ENCODE assay signal across 17 cellular contexts in genomic region chr11:382081-382643, GRCh38. TPM values are rescaled to one million over a fixed set of nuclear protein-coding genes. Genes with fewer than 3 reads are reported as not detected.
A peak's percentile ranks its signal among the peaks of the same experiment; 100 is the strongest.
DNase-seq lines count a peak whose midpoint lies in the region; ATAC-seq and TF ChIP-seq lines count a peak whose summit lies in the region.
"Had no signal": no experiment of that assay in that cellular context is flagged by ENCODE, and none has a peak within 500 bp of the region (broad histone marks: within the 10 kb centered on the region; RNA-seq: fewer than 3 reads in every experiment).

No MANE protein-coding gene starts in this region.

- 0 out of 22 replicates have a peak, but pooled peaks cover 0 to 4% (median 0%) of the 10 kb centered on the region in 11 experiments for H3K27me3 ChIP-seq in BLaER1 treated with 17β-estradiol and CSF1 and Interleukin-3, amounts not matched to agents 10 nM and 100 nM
- no peaks in the 10 kb centered on the region for H3K27me3 ChIP-seq in A673 (replicated peaks; ENCODE audit: insufficient read depth, low read depth, low read length, poor library complexity)

- H3K36me3 ChIP-seq in BLaER1 treated with 17β-estradiol and CSF1 and Interleukin-3, amounts not matched to agents 10 nM and 100 nM = peaks cover 0 to 10% (median 0%) of the 10 kb centered on the region in 11 experiments; a peak in 5 of 22 replicates
- no peaks in the 10 kb centered on the region for H3K36me3 ChIP-seq in A673 (ENCODE audit: insufficient read depth, low read length, poor library complexity, severe bottlenecking)

- peaks cover 3% of the 10 kb centered on the region for H3K4me1 Mint-ChIP-seq in activated CD8-positive, alpha-beta T cell treated with anti-CD3 and anti-CD28 coated beads for 36 hours (ENCODE audit: low read depth)
- no peaks in the 10 kb centered on the region for H3K4me1 Mint-ChIP-seq in mesothelial cell of epicardium
- no peaks in the 10 kb centered on the region for H3K4me1 Mint-ChIP-seq in MCF 10A (ENCODE audit: insufficient read depth, unreplicated experiment)
- H3K4me1 Mint-ChIP-seq in activated CD4-positive, alpha-beta T cell treated with anti-CD3 and anti-CD28 coated beads for 36 hours = no peaks in the 10 kb centered on the region

- H3K4me2 ChIP-seq in BLaER1 treated with 17β-estradiol and CSF1 and Interleukin-3, amounts not matched to agents 10 nM and 100 nM = peak overlapping the region in 10 of 11 experiments; percentile 39 to 90 (median 84); a peak in 21 of 22 replicates

- H3K27me3 Mint-ChIP-seq in activated CD8-positive, alpha-beta T cell treated with anti-CD3 and anti-CD28 coated beads for 36 hours = peaks cover 2% of the 10 kb centered on the region
- H3K27me3 Mint-ChIP-seq in mesothelial cell of epicardium (ENCODE audit: low read depth) (no peaks in the 10 kb centered on the region), MCF 10A (ENCODE audit: insufficient read depth, unreplicated experiment) (no peaks in the 10 kb centered on the region)
- H3K27me3 Mint-ChIP-seq in activated CD4-positive, alpha-beta T cell treated with anti-CD3 and anti-CD28 coated beads for 36 hours = peaks cover 5% of the 10 kb centered on the region

- intact Hi-C loops in activated CD8-positive, alpha-beta T cell treated with anti-CD3 and anti-CD28 coated beads for 36 hours (cut with micrococcal nuclease) = no loop called here
- intact Hi-C loops in MCF 10A (cut with micrococcal nuclease) (no loop called here), A673 (cut with micrococcal nuclease; ENCODE audit: unreplicated experiment) (no loop called here)
- intact Hi-C loops in activated CD4-positive, alpha-beta T cell treated with anti-CD3 and anti-CD28 coated beads for 36 hours (cut with DNase I, micrococcal nuclease) = no loop called here

- peak; percentile 51 for ATAC-seq in activated CD8-positive, alpha-beta T cell treated with anti-CD3 and anti-CD28 coated beads for 36 hours
- no peak for ATAC-seq in activated CD4-positive, alpha-beta T cell treated with anti-CD3 and anti-CD28 coated beads for 36 hours
- ATAC-seq: PC-3 had no signal

- H3K9me3 ChIP-seq in BLaER1 treated with 17β-estradiol and CSF1 and Interleukin-3, amounts not matched to agents 10 nM and 100 nM (replicated peaks in 1 of 11) = peaks cover 17 to 49% (median 24%) of the 10 kb centered on the region in 11 experiments
- peaks cover 6% of the 10 kb centered on the region for H3K9me3 ChIP-seq in A673 (ENCODE audit: low read depth, low read length, poor library complexity, severe bottlenecking)

- H3K27ac ChIP-seq in BLaER1 treated with 17β-estradiol and CSF1 and Interleukin-3, amounts not matched to agents 10 nM and 100 nM = peak overlapping the region in 8 of 11 experiments; percentile 43 to 76 (median 65); a peak in 14 of 22 replicates
- no peak overlapping the region for H3K27ac ChIP-seq in A673 (ENCODE audit: low read depth, low read length, poor library complexity, severe bottlenecking)

- H3K9me3 Mint-ChIP-seq in activated CD8-positive, alpha-beta T cell treated with anti-CD3 and anti-CD28 coated beads for 36 hours = peaks cover 6% of the 10 kb centered on the region
- H3K9me3 Mint-ChIP-seq in mesothelial cell of epicardium (peaks cover 6% of the 10 kb centered on the region), MCF 10A (ENCODE audit: unreplicated experiment) (no peaks in the 10 kb centered on the region)
- H3K9me3 Mint-ChIP-seq in activated CD4-positive, alpha-beta T cell treated with anti-CD3 and anti-CD28 coated beads for 36 hours (ENCODE audit: low read depth) = peaks cover 4% of the 10 kb centered on the region

- CTCF ChIA-PET in activated CD8-positive, alpha-beta T cell treated with anti-CD3 and anti-CD28 coated beads for 36 hours (lab: Charles Lee) = no interaction called here
- CTCF ChIA-PET in MCF 10A (lab: Yijun Ruan, JAX) = interaction anchor here (1.3 kb wide), 1 partner anchor 66 kb away, joined by 4 read pairs; no protein-coding TSS in a partner anchor
- CTCF ChIA-PET in A673 (lab: Charles Lee) = interaction anchor here (0.7 kb wide), 1 partner anchor 131 kb away, joined by 4 read pairs; no protein-coding TSS in a partner anchor
- CTCF ChIA-PET in activated CD4-positive, alpha-beta T cell treated with anti-CD3 and anti-CD28 coated beads for 36 hours (lab: Charles Lee) = interaction anchor here (0.6 to 0.7 kb wide), 2 partner anchors 131 to 136 kb away, joined by 3 read pairs; no protein-coding TSS in a partner anchor

- BruUV-seq in MCF 10A (replicated peaks; lab: Mats Ljungman, UMichigan) (no TSS peak), A673 (replicated peaks; lab: Mats Ljungman, UMichigan) (no TSS peak)

- DNase-seq in activated CD8-positive, alpha-beta T cell treated with anti-CD3 and anti-CD28 coated beads for 36 hours = no peak
- no peak for DNase-seq in mesothelial cell of epicardium (ENCODE audit: low spot score in 2 of 2, unreplicated experiment in 2 of 2)
- no peak for DNase-seq in MCF 10A (ENCODE audit: unreplicated experiment)
- DNase-seq in GDM1 (lab: John Stamatoyannopoulos, UW) = no peak
- no peak for DNase-seq in A673 (ENCODE audit: low spot score)
- no peak for DNase-seq in activated CD4-positive, alpha-beta T cell treated with anti-CD3 and anti-CD28 coated beads for 36 hours
- DNase-seq: ACHN; CD8-positive, alpha-beta memory T cell; DMS 273 treated with DMSO at 0.1 percent for 48 hours; Karpas-422; NCI-H1417 treated with DMSO at 0.1 percent for 48 hours; NCI-H2081; NCI-H526; NK-92 treated with Interleukin-12 subunit alpha and Interleukin-12 subunit beta, amount 100 ng/mL, for 24 hours; PC-3 had no signal

- no peaks in the 10 kb centered on the region for H4K20me1 ChIP-seq in BLaER1 treated with 17β-estradiol and CSF1 and Interleukin-3, amounts not matched to agents 10 nM and 100 nM

- no peak overlapping the region for H3K4me3 Mint-ChIP-seq in activated CD8-positive, alpha-beta T cell treated with anti-CD3 and anti-CD28 coated beads for 36 hours
- no peak overlapping the region for H3K4me3 Mint-ChIP-seq in mesothelial cell of epicardium
- H3K4me3 Mint-ChIP-seq in MCF 10A (ENCODE audit: unreplicated experiment) = no peak overlapping the region
- H3K4me3 Mint-ChIP-seq in activated CD4-positive, alpha-beta T cell treated with anti-CD3 and anti-CD28 coated beads for 36 hours = no peak overlapping the region
- H3K4me3 Mint-ChIP-seq: CD8-positive, alpha-beta memory T cell had no signal

- TF ChIP-seq CTCF in GM12872 (IDR thresholded peaks at IDR 0.05; ENCODE audit: insufficient read depth, low read depth, low read length) (0 out of 3 replicates have a peak, but pooled peaks have one; percentile 16), mesothelial cell of epicardium (IDR thresholded peaks at IDR 0.05; ENCODE audit: unreplicated experiment) (no peak), MCF 10A (IDR thresholded peaks at IDR 0.05; ENCODE audit: unreplicated experiment) (no peak), A673 (conservative IDR thresholded peaks at IDR 0.05; ENCODE audit: low read depth, low read length) (no peak)
- TF ChIP-seq CTCF in activated CD8-positive, alpha-beta T cell treated with anti-CD3 and anti-CD28 coated beads for 36 hours (IDR thresholded peaks at IDR 0.05) = no peak

- POLR2A ChIA-PET in activated CD8-positive, alpha-beta T cell treated with anti-CD3 and anti-CD28 coated beads for 36 hours (lab: Charles Lee) = no interaction called here
- POLR2A ChIA-PET in MCF 10A (lab: Yijun Ruan, JAX) (no interaction called here), A673 (lab: Charles Lee; ENCODE audit: low non-redundant PET) (no interaction called here)
- POLR2A ChIA-PET in activated CD4-positive, alpha-beta T cell treated with anti-CD3 and anti-CD28 coated beads for 36 hours (lab: Charles Lee) = no interaction called here

- no peak overlapping the region for H3K27ac Mint-ChIP-seq in activated CD8-positive, alpha-beta T cell treated with anti-CD3 and anti-CD28 coated beads for 36 hours
- peak overlapping the region; percentile 6 for H3K27ac Mint-ChIP-seq in mesothelial cell of epicardium
- no peak overlapping the region for H3K27ac Mint-ChIP-seq in MCF 10A (ENCODE audit: low read depth, unreplicated experiment)
- no peak overlapping the region for H3K27ac Mint-ChIP-seq in activated CD4-positive, alpha-beta T cell treated with anti-CD3 and anti-CD28 coated beads for 36 hours

- peaks cover 4 to 39% (median 30%) of the 10 kb centered on the region in 10 experiments; a peak in 18 of 20 replicates for H3K4me1 ChIP-seq in BLaER1 treated with 17β-estradiol and CSF1 and Interleukin-3, amounts not matched to agents 10 nM and 100 nM
- no peaks in the 10 kb centered on the region for H3K4me1 ChIP-seq in A673 (ENCODE audit: insufficient read depth, low read length, poor library complexity, severe bottlenecking)

- H3K9ac ChIP-seq in BLaER1 treated with 17β-estradiol and CSF1 and Interleukin-3, amounts not matched to agents 10 nM and 100 nM = peak overlapping the region in 10 of 11 experiments; percentile 36 to 76 (median 53); a peak in 14 of 22 replicates

- H3K4me3 ChIP-seq in BLaER1 treated with 17β-estradiol and CSF1 and Interleukin-3, amounts not matched to agents 10 nM and 100 nM = peak overlapping the region in 2 of 10 experiments; percentile 35 to 36; a peak in 3 of 20 replicates
- no peak overlapping the region for H3K4me3 ChIP-seq in A673 (ENCODE audit: low read depth, low read length, poor library complexity, severe bottlenecking)

- H3K36me3 Mint-ChIP-seq in activated CD8-positive, alpha-beta T cell treated with anti-CD3 and anti-CD28 coated beads for 36 hours (ENCODE audit: low read depth) = no peaks in the 10 kb centered on the region
- peaks cover 30% of the 10 kb centered on the region for H3K36me3 Mint-ChIP-seq in mesothelial cell of epicardium
- H3K36me3 Mint-ChIP-seq in MCF 10A (ENCODE audit: insufficient read depth, unreplicated experiment) = peaks cover 34% of the 10 kb centered on the region
- peaks cover 3% of the 10 kb centered on the region for H3K36me3 Mint-ChIP-seq in activated CD4-positive, alpha-beta T cell treated with anti-CD3 and anti-CD28 coated beads for 36 hours (ENCODE audit: low read depth)

RNA-seq across cellular contexts. Expression of gene PKP3, which starts 11.8 kb away (rescaled TPM):
- total RNA-seq in activated CD8-positive, alpha-beta T cell treated with anti-CD3 and anti-CD28 coated beads for 36 hours = under 1 TPM in 1 of 2 experiments, not detected in 1; 0.18 TPM
- total RNA-seq in mesothelial cell of epicardium (57.5 to 65.7 TPM (median 58.8 TPM) in 3 replicates), MCF 10A (2022) (129 and 177 TPM in 2 replicates), A673 (2021) (not detected in 2 replicates)
- total RNA-seq in activated CD4-positive, alpha-beta T cell treated with anti-CD3 and anti-CD28 coated beads for 36 hours = under 1 TPM; 0.07 to 0.18 TPM
- total RNA-seq: CD8-positive, alpha-beta memory T cell had no signal

RNA-seq across cellular contexts. Expression of gene B4GALNT4, which starts 12.9 kb away (rescaled TPM):
- 1 to 10 TPM; 1.5 to 3.4 TPM for total RNA-seq in activated CD8-positive, alpha-beta T cell treated with anti-CD3 and anti-CD28 coated beads for 36 hours
- 294 to 314 TPM (median 300 TPM) in 3 replicates for total RNA-seq in mesothelial cell of epicardium
- total RNA-seq in MCF 10A (2022) = 20.0 and 25.9 TPM in 2 replicates
- total RNA-seq in A673 (2021) = 19.0 and 28.9 TPM in 2 replicates
- 1 to 10 TPM; 3.8 to 6.6 TPM for total RNA-seq in activated CD4-positive, alpha-beta T cell treated with anti-CD3 and anti-CD28 coated beads for 36 hours

RNA-seq across cellular contexts. Expression of gene SIGIRR, which starts 32.6 kb away (rescaled TPM):
- total RNA-seq in activated CD8-positive, alpha-beta T cell treated with anti-CD3 and anti-CD28 coated beads for 36 hours = 10 to 100 TPM; 33.9 to 35.0 TPM
- total RNA-seq in mesothelial cell of epicardium (35.5 to 42.5 TPM (median 39.2 TPM) in 3 replicates), MCF 10A (2022) (6.2 and 7.7 TPM in 2 replicates), A673 (2021) (16.6 and 17.6 TPM in 2 replicates)
- 10 to 100 TPM; 33.0 to 34.9 TPM for total RNA-seq in activated CD4-positive, alpha-beta T cell treated with anti-CD3 and anti-CD28 coated beads for 36 hours

RNA-seq across cellular contexts. Expression of gene ANO9, which starts 59.6 kb away (rescaled TPM):
- total RNA-seq in activated CD8-positive, alpha-beta T cell treated with anti-CD3 and anti-CD28 coated beads for 36 hours = 10 to 100 TPM; 28.2 to 29.0 TPM
- total RNA-seq in mesothelial cell of epicardium (29.7 to 32.3 TPM (median 30.6 TPM) in 3 replicates), MCF 10A (2022) (7.2 and 9.4 TPM in 2 replicates), A673 (2021) (0.26 TPM in 1 of 2 replicates, not detected in the other)
- 10 to 100 TPM; 31.7 to 38.8 TPM for total RNA-seq in activated CD4-positive, alpha-beta T cell treated with anti-CD3 and anti-CD28 coated beads for 36 hours

Comparison
In these comparisons a context has a peak if more than half of its experiments do, and no peak if none do; other contexts are left out.
1. RNA of gene PKP3, which starts 11.8 kb away (total RNA-seq): 129 to 177 TPM in MCF 10A and 57.5 to 65.7 TPM in mesothelial cell of epicardium; 0.18 TPM in activated CD8-positive, alpha-beta T cell treated with anti-CD3 and anti-CD28 coated beads for 36 hours, not detected in A673 and 0.07 to 0.18 TPM in activated CD4-positive, alpha-beta T cell treated with anti-CD3 and anti-CD28 coated beads for 36 hours; every median in the first group is over 10 times any median in the second.